In the genomic region with DNA sequence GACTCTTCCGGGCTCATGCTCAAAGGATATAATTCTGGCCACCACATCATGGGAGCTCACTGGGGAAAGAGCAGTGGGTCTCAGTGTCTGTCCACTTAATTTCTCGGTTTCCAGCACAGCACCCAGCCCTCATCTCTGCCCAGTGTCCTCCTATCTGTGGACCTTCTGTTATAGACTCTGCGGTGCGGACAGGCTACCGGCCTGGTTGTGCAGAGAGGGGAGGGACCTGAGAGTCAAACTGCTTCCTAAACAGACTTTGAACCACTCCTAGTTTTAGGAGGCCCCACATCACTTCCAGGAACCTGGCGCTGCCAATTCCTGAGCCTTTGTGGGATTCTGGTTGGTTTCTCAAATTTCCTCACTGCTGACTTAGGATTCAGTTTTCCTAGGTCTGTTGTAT, we compare ENCODE assay signal across 12 cellular contexts. TPM values are rescaled to one million over a fixed set of nuclear protein-coding genes. Genes with fewer than 3 reads are reported as not detected.
DNase-seq lines count a peak whose midpoint lies in the region; ATAC-seq and TF ChIP-seq lines count a peak whose summit lies in the region.
"Had no signal": no experiment of that assay in that cellular context is flagged by ENCODE, and none has a peak within 500 bp of the region (broad histone marks: within the 10 kb centered on the region; RNA-seq: fewer than 3 reads in every experiment).

No MANE protein-coding gene starts in this region.

- H3K9me3 ChIP-seq in RWPE2 (ENCODE audit: severe bottlenecking), result no peaks in the 10 kb centered on the region

- intact Hi-C loops in left colon (cut with DNase I, micrococcal nuclease), result no loop called here

- H3K27me3 Mint-ChIP-seq in activated CD8-positive, alpha-beta memory T cell treated with anti-CD3 and anti-CD28 coated beads, Interleukin-2, amount 10 ng/mL, durations not matched to agents 7 days and 5 days, result no peaks in the 10 kb centered on the region
- H3K27me3 Mint-ChIP-seq: IgD-negative memory B cell had no signal

- H3K4me1 ChIP-seq in RWPE2 (ENCODE audit: insufficient read depth, poor library complexity, severe bottlenecking), result peaks cover 44% of the 10 kb centered on the region
- H3K4me1 ChIP-seq in foreskin keratinocyte, result peaks cover 60% of the 10 kb centered on the region

- H3K36me3 Mint-ChIP-seq in activated CD8-positive, alpha-beta memory T cell treated with anti-CD3 and anti-CD28 coated beads, Interleukin-2, amount 10 ng/mL, durations not matched to agents 7 days and 5 days, result peaks cover 3% of the 10 kb centered on the region

- H3K27ac Mint-ChIP-seq in activated CD8-positive, alpha-beta memory T cell treated with anti-CD3 and anti-CD28 coated beads, Interleukin-2, amount 10 ng/mL, durations not matched to agents 7 days and 5 days, result peak overlapping the region; percentile 43

- H3K4me3 ChIP-seq in RWPE2 (ENCODE audit: severe bottlenecking) (no peak overlapping the region), skin epidermis (no peak overlapping the region)

- DNase-seq in activated CD8-positive, alpha-beta memory T cell treated with anti-CD3 and anti-CD28 coated beads, Interleukin-2, amount 10 ng/mL, durations not matched to agents 7 days and 5 days, result no peak
- DNase-seq in activated CD8-positive, alpha-beta memory T cell treated with anti-CD3 and anti-CD28 coated beads, Interleukin-2, amount 50 U/mL, for 48 hours, result no peak
- DNase-seq in RWPE2 (ENCODE audit: low spot score), result no peak
- DNase-seq in foreskin keratinocyte, result no peak
- no peak for DNase-seq in left colon
- DNase-seq: caudate nucleus, small intestine had no signal

- H3K27me3 ChIP-seq in RWPE2 (ENCODE audit: insufficient read depth, poor library complexity, severe bottlenecking) (no peaks in the 10 kb centered on the region), foreskin keratinocyte (no peaks in the 10 kb centered on the region)

- CTCF ChIA-PET in activated CD8-positive, alpha-beta memory T cell treated with anti-CD3 and anti-CD28 coated beads, Interleukin-2, amount 10 ng/mL, durations not matched to agents 7 days and 5 days (lab: Charles Lee), result interaction anchor here (0.9 to 2.0 kb wide), 2 partner anchors 23 to 425 kb away, joined by 3 to 4 read pairs; no protein-coding TSS in a partner anchor

- peaks cover 66% of the 10 kb centered on the region for H3K4me1 Mint-ChIP-seq in activated CD8-positive, alpha-beta memory T cell treated with anti-CD3 and anti-CD28 coated beads, Interleukin-2, amount 10 ng/mL, durations not matched to agents 7 days and 5 days

- H3K36me3 ChIP-seq in RWPE2 (ENCODE audit: low read depth), result no peaks in the 10 kb centered on the region

- no peak for TF ChIP-seq CTCF in RWPE2 (IDR thresholded peaks at IDR 0.05; ENCODE audit: poor library complexity, severe bottlenecking)
- TF ChIP-seq CTCF in foreskin keratinocyte (conservative IDR thresholded peaks at IDR 0.05), result no peak

- H3K27ac ChIP-seq in RWPE2 (ENCODE audit: poor library complexity, severe bottlenecking), result peak overlapping the region; percentile 73
- H3K27ac ChIP-seq in foreskin keratinocyte, result peak overlapping the region; percentile 99
- H3K27ac ChIP-seq in skin epidermis, result peak overlapping the region in 19 of 21 experiments; percentile 3 to 93 (median 68)

- H3K9me3 Mint-ChIP-seq in activated CD8-positive, alpha-beta memory T cell treated with anti-CD3 and anti-CD28 coated beads, Interleukin-2, amount 10 ng/mL, durations not matched to agents 7 days and 5 days (ENCODE audit: low read depth), result no peaks in the 10 kb centered on the region
- H3K9me3 Mint-ChIP-seq: IgD-negative memory B cell, neural crest cell had no signal

- H3K4me3 Mint-ChIP-seq in activated CD8-positive, alpha-beta memory T cell treated with anti-CD3 and anti-CD28 coated beads, Interleukin-2, amount 10 ng/mL, durations not matched to agents 7 days and 5 days, result no peak overlapping the region
- H3K4me3 Mint-ChIP-seq: IgD-negative memory B cell, neural crest cell had no signal

- ATAC-seq in activated CD8-positive, alpha-beta memory T cell treated with anti-CD3 and anti-CD28 coated beads, Interleukin-2, amount 10 ng/mL, durations not matched to agents 7 days and 5 days, result no peak
- ATAC-seq in RWPE2 (ENCODE audit: low read depth), result no peak
- ATAC-seq in foreskin keratinocyte, result no peak
- no peak for ATAC-seq in GM19328 (IDR thresholded peaks at IDR 0.05; ENCODE audit: unreplicated experiment)
- ATAC-seq in HG03095 (IDR thresholded peaks at IDR 0.05; ENCODE audit: unreplicated experiment), result no peak
- ATAC-seq in left colon, result no peak

RNA-seq across cellular contexts. Expression of a gene that starts 59.8 kb away (rescaled TPM):
- total RNA-seq in activated CD8-positive, alpha-beta memory T cell treated with anti-CD3 and anti-CD28 coated beads, Interleukin-2, amount 10 ng/mL, durations not matched to agents 7 days and 5 days, result 10 to 100 TPM; 53.8 to 58.8 TPM
- 35.3 and 37.4 TPM in 2 replicates for total RNA-seq in foreskin keratinocyte
- polyA plus RNA-seq in foreskin keratinocyte, result 39.1 and 41.7 TPM in 2 replicates
- total RNA-seq in left colon, result 10 to 100 TPM; 43.6 to 47.6 TPM
